In the genomic region with DNA sequence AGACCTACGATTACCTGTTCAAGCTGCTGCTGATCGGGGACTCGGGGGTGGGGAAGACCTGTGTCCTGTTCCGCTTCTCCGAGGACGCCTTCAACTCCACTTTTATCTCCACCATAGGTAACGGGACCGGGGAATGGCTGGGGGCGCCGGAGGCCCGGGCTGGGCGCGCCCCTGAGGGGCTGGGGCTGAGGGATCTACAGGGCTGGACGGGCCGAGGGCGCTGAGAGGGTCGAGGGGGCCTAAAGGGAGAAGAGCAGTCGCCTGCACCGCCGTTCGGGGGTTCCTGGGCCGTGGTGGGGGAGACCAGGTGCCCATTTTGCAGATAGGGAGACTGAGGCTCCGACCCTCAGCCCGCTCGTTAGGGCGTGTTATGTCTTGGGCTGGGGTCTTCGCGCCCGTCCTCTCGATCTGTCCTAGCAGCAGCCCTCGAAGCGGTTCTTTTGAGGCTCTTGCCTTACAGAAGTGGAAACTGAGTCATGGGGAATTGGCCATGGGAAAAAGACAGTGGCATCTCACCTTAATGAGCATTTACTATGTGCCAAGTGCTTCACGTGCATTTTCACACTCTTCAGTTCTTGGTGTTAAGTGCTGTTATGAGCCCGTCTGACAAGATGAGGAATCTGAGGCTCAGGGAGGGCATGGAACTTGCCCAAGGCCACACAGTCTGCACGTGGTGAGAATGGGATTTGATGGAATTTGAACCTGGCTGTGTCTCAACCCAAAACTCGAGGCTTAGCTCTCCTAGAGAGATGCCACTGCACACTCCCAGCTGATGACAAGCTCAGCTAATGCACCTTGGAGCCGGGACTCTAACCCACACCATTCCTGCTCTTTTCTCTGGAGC, we compare ENCODE assay signal across 8 cellular contexts. TPM values are rescaled to one million over a fixed set of nuclear protein-coding genes. Genes with fewer than 3 reads are reported as not detected.
A peak's percentile ranks its signal among the peaks of the same experiment; 100 is the strongest.
DNase-seq lines count a peak whose midpoint lies in the region; ATAC-seq and TF ChIP-seq lines count a peak whose summit lies in the region.

No MANE protein-coding gene starts in this region.

- H3K79me2 ChIP-seq in OCI-LY3 (ENCODE audit: low read length) (peaks cover 58% of the 10 kb centered on the region), osteoblast (ENCODE audit: insufficient read depth, low read length) (peaks cover 47% of the 10 kb centered on the region)

- H2AFZ ChIP-seq in OCI-LY3 (ENCODE audit: low read depth, low read length) (no peak overlapping the region), osteoblast (ENCODE audit: low read length) (peak overlapping the region; percentile 94)

- H3K9me3 ChIP-seq in OCI-LY3 (ENCODE audit: insufficient read depth, low read length): no peaks in the 10 kb centered on the region
- no peaks in the 10 kb centered on the region for H3K9me3 ChIP-seq in osteoblast (ENCODE audit: low read depth, low read length)

- H4K20me1 ChIP-seq in OCI-LY3 (ENCODE audit: insufficient read depth, low read length) (0 out of 2 replicates have a peak, but pooled peaks cover 6% of the 10 kb centered on the region), osteoblast (ENCODE audit: insufficient read depth, low read length) (peaks cover 25% of the 10 kb centered on the region)

- TF ChIP-seq CTCF in OCI-LY3 (IDR thresholded peaks at IDR 0.05; ENCODE audit: low read depth, low read length) (no peak), osteoblast (IDR thresholded peaks at IDR 0.05; ENCODE audit: extremely low read depth, low read depth, low read length) (no peak)

- no peaks in the 10 kb centered on the region for H3K27me3 ChIP-seq in OCI-LY3 (ENCODE audit: low read depth, low read length)
- no peaks in the 10 kb centered on the region for H3K27me3 ChIP-seq in osteoblast (ENCODE audit: insufficient read depth, low read length)

- peaks cover 53% of the 10 kb centered on the region for H3K4me1 ChIP-seq in OCI-LY3 (ENCODE audit: low read length)
- peaks cover 11% of the 10 kb centered on the region for H3K4me1 ChIP-seq in osteoblast (ENCODE audit: insufficient read depth, low read length)

- H3K4me2 ChIP-seq in OCI-LY3 (ENCODE audit: low read length) (peak overlapping the region; percentile 99), osteoblast (ENCODE audit: insufficient read depth, low read length) (peak overlapping the region; percentile 88)

- H3K36me3 ChIP-seq in OCI-LY3 (replicated peaks; ENCODE audit: low read depth, low read length): peaks cover 31% of the 10 kb centered on the region
- H3K36me3 ChIP-seq in osteoblast (ENCODE audit: insufficient read depth, low read length): no peaks in the 10 kb centered on the region

- H3K27ac ChIP-seq in OCI-LY3 (ENCODE audit: low read length): peak overlapping the region; percentile 79
- peak overlapping the region; percentile 74 for H3K27ac ChIP-seq in epithelial cell of prostate
- H3K27ac ChIP-seq in osteoblast (ENCODE audit: low read depth, low read length): peak overlapping the region; percentile 93

- H3K4me3 ChIP-seq in OCI-LY3 (ENCODE audit: low read length): peak overlapping the region; percentile 94
- H3K4me3 ChIP-seq in osteoblast (ENCODE audit: insufficient read depth, low read length): peak overlapping the region; percentile 99

- ATAC-seq in HG03520 (IDR thresholded peaks at IDR 0.05; ENCODE audit: unreplicated experiment): no peak

- DNase-seq in GM03348 (ENCODE audit: low spot score): peak; percentile 30
- DNase-seq in epithelial cell of prostate (ENCODE audit: low read depth, low spot score): no peak
- DNase-seq in osteoblast (ENCODE audit: insufficient read length, low spot score, missing footprints): peak; percentile 72
- DNase-seq in DMS 273 treated with DMSO at 0.1 percent for 48 hours (lab: John Stamatoyannopoulos, UW): no peak
- no peak for DNase-seq in NCI-H2029 treated with DMSO at 0.1 percent for 48 hours (lab: John Stamatoyannopoulos, UW)
- no peak for DNase-seq in NAMALWA (ENCODE audit: low spot score)

- peak overlapping the region; percentile 99 for H3K9ac ChIP-seq in OCI-LY3 (ENCODE audit: low read length)

RNA-seq across cellular contexts. Expression of a gene that starts 0.4 kb away (rescaled TPM):
- 61.6 and 68.8 TPM in 2 replicates for total RNA-seq in osteoblast

RNA-seq across cellular contexts. Expression of a gene that starts 31.4 kb away (rescaled TPM):
- total RNA-seq in osteoblast: 0.36 TPM in 1 of 2 replicates, not detected in the other

RNA-seq across cellular contexts. Expression of a gene that starts 35.8 kb away (rescaled TPM):
- 1,233 and 1,325 TPM in 2 replicates for total RNA-seq in osteoblast

Comparison
In these comparisons a context has a peak if more than half of its experiments do, and no peak if none do; other contexts are left out.
1. DNase-seq: peak in GM03348 (single experiment) and osteoblast (single experiment); none in epithelial cell of prostate (single experiment), DMS 273 treated with DMSO at 0.1 percent for 48 hours (single experiment), NCI-H2029 treated with DMSO at 0.1 percent for 48 hours (single experiment) and NAMALWA (single experiment).
2. Peak in every context shown above with its lines, with median percentiles within 50 percentile points of each other: H3K27ac ChIP-seq.